Comparison of ENCODE assay signal across 8 cellular contexts in genomic region chr11:63839508-63840355, GRCh38. TPM values are rescaled to one million over a fixed set of nuclear protein-coding genes. Genes with fewer than 3 reads are reported as not detected.
DNase-seq lines count a peak whose midpoint lies in the region; ATAC-seq and TF ChIP-seq lines count a peak whose summit lies in the region.

No MANE protein-coding gene starts in this region.

- H3K9ac ChIP-seq in MM.1S (ENCODE audit: low read length) = peak overlapping the region; percentile 82
- peak overlapping the region; percentile 98 for H3K9ac ChIP-seq in trophoblast cell (ENCODE audit: low read length)

- H3K27ac ChIP-seq in MM.1S (ENCODE audit: low read length) (peak overlapping the region; percentile 1; the same call in 1 of the 2 replicates), foreskin keratinocyte (peak overlapping the region; percentile 47), trophoblast cell (ENCODE audit: low read depth, low read length) (peak overlapping the region; percentile 91)

- peak overlapping the region; percentile 91 for H4K8ac ChIP-seq in trophoblast cell (ENCODE audit: low read depth, low read length)

- peak overlapping the region; percentile 20 for H2BK12ac ChIP-seq in trophoblast cell (ENCODE audit: low read length)

- intact Hi-C loops in Right ventricle myocardium inferior (cut with DNase I) (no loop called here), Right ventricle myocardium superior (cut with DNase I) (loop anchor here (2.0 to 10.0 kb wide), 2 partner anchors 33 to 315 kb away; no protein-coding TSS in a partner anchor)

- H3F3A ChIP-seq in MM.1S (ENCODE audit: insufficient read depth, low read length) = peaks cover 9% of the 10 kb centered on the region

- H2AFZ ChIP-seq in MM.1S (ENCODE audit: low read length) = no peak overlapping the region
- no peak overlapping the region for H2AFZ ChIP-seq in trophoblast cell (ENCODE audit: insufficient read depth, low read length, poor library complexity)

- peak overlapping the region; percentile 91 for H3K14ac ChIP-seq in trophoblast cell (ENCODE audit: low read length)

- H2BK120ac ChIP-seq in trophoblast cell (ENCODE audit: insufficient read depth, low read length, poor library complexity) = peak overlapping the region; percentile 75

- H3K36me3 ChIP-seq in MM.1S (replicated peaks; ENCODE audit: insufficient read depth, low read length) (0 out of 2 replicates have a peak, but pooled peaks cover 2% of the 10 kb centered on the region), trophoblast cell (ENCODE audit: control insufficient read depth in 1 of 2, insufficient read depth in 2 of 2, low read length in 2 of 2) (peaks cover 2% of the 10 kb centered on the region in 2 experiments)

- peak overlapping the region; percentile 75 for H4K12ac ChIP-seq in trophoblast cell (ENCODE audit: low read depth, low read length)

- H3K4me2 ChIP-seq in MM.1S (ENCODE audit: low read depth, low read length) (peak overlapping the region; percentile 75), trophoblast cell (ENCODE audit: low read length) (peak overlapping the region; percentile 92)

- H3K27me3 ChIP-seq in MM.1S (replicated peaks; ENCODE audit: insufficient read depth, low read length) (no peaks in the 10 kb centered on the region), foreskin keratinocyte (no peaks in the 10 kb centered on the region), trophoblast cell (ENCODE audit: insufficient read depth, low read length) (no peaks in the 10 kb centered on the region)

- peaks cover 55% of the 10 kb centered on the region for H3K79me2 ChIP-seq in MM.1S (ENCODE audit: low read length)
- H3K79me2 ChIP-seq in trophoblast cell (ENCODE audit: control insufficient read depth, insufficient read depth, low read length, poor library complexity) = peaks cover 25% of the 10 kb centered on the region

- peaks cover 13% of the 10 kb centered on the region for H3K79me1 ChIP-seq in trophoblast cell (ENCODE audit: low read length)

- H2BK5ac ChIP-seq in trophoblast cell (ENCODE audit: low read depth, low read length, poor library complexity) = peak overlapping the region; percentile 88

- H3K23ac ChIP-seq in trophoblast cell (ENCODE audit: low read length) = no peak overlapping the region

- no peak for ATAC-seq in Right ventricle myocardium inferior
- no peak for ATAC-seq in Right ventricle myocardium superior (ENCODE audit: poor library complexity)
- ATAC-seq in foreskin keratinocyte = no peak
- no peak for ATAC-seq in HG03520 (IDR thresholded peaks at IDR 0.05; ENCODE audit: unreplicated experiment)

- H3K4me1 ChIP-seq in MM.1S (ENCODE audit: low read length) = peaks cover 24% of the 10 kb centered on the region
- peaks cover 22% of the 10 kb centered on the region for H3K4me1 ChIP-seq in foreskin keratinocyte
- H3K4me1 ChIP-seq in trophoblast cell (ENCODE audit: control insufficient read depth in 1 of 2, insufficient read depth in 2 of 2, low read length in 2 of 2) = peaks cover 9 to 23% of the 10 kb centered on the region in 2 experiments

- peak overlapping the region; percentile 86 for H4K91ac ChIP-seq in trophoblast cell (ENCODE audit: low read depth, low read length)

- WGBS in trophoblast cell (ENCODE audit: extremely low coverage, insufficient coverage, insufficient read length) = no CpG with 5 or more reads among the region's 40 CpGs

- DNase-seq in Right ventricle myocardium inferior (ENCODE audit: missing footprints) (peak; percentile 81), Right ventricle myocardium superior (no peak), MM.1S (no peak), foreskin keratinocyte (no peak), trophoblast cell (peak in 1 of 2 donors; percentile 60), GM19240 (ENCODE audit: insufficient read length, low spot score) (no peak)
- DNase-seq in activated T-cell treated with anti-CD3 and anti-CD28 coated beads, Interleukin-2, amount 50 U/mL, for 1 hour = peak; percentile 32

- TF ChIP-seq CTCF in MM.1S (IDR thresholded peaks at IDR 0.05; ENCODE audit: low read length) (no peak), foreskin keratinocyte (conservative IDR thresholded peaks at IDR 0.05) (no peak)

- H3K18ac ChIP-seq in trophoblast cell (ENCODE audit: low read length) = peak overlapping the region; percentile 91

- peak overlapping the region; percentile 38 for H2AK5ac ChIP-seq in trophoblast cell (ENCODE audit: low read length)

- H3K9me3 ChIP-seq in MM.1S (replicated peaks; ENCODE audit: insufficient read depth, low read length) = no peaks in the 10 kb centered on the region
- H3K9me3 ChIP-seq in trophoblast cell (ENCODE audit: insufficient read depth, low read depth, low read length) = no peaks in the 10 kb centered on the region

- H3K4me3 ChIP-seq in MM.1S (ENCODE audit: low read length) (peak overlapping the region; percentile 92), trophoblast cell (ENCODE audit: low read depth, low read length) (peak overlapping the region; percentile 76)

- peak overlapping the region; percentile 99 for H3K4ac ChIP-seq in trophoblast cell (ENCODE audit: low read depth, low read length)

- H3K9me2 ChIP-seq in MM.1S (replicated peaks; ENCODE audit: insufficient read depth, low read length) = no peaks in the 10 kb centered on the region

- peaks cover 5% of the 10 kb centered on the region; the same call in 1 of the 2 replicates for H4K20me1 ChIP-seq in MM.1S (ENCODE audit: insufficient read depth, low read length)

RNA-seq across cellular contexts. Expression of gene MARK2, which starts 0.8 kb away (rescaled TPM):
- total RNA-seq in Right ventricle myocardium inferior = 37.4 TPM
- total RNA-seq in Right ventricle myocardium superior = 35.8 TPM
- total RNA-seq in foreskin keratinocyte = 35.1 and 35.8 TPM in 2 replicates
- polyA plus RNA-seq in foreskin keratinocyte = 14.9 and 17.6 TPM in 2 replicates
- 67.3 and 70.2 TPM in 2 replicates for polyA plus RNA-seq in trophoblast cell (2013)

RNA-seq across cellular contexts. Expression of gene SPINDOC, which starts 26.5 kb away (rescaled TPM):
- total RNA-seq in Right ventricle myocardium inferior (11.9 TPM), Right ventricle myocardium superior (11.3 TPM), foreskin keratinocyte (20.6 and 26.6 TPM in 2 replicates)
- polyA plus RNA-seq in foreskin keratinocyte = 24.4 and 29.0 TPM in 2 replicates
- polyA plus RNA-seq in trophoblast cell (2013) = 47.1 and 48.8 TPM in 2 replicates

Comparison
In these comparisons a context has a peak if more than half of its experiments do, and no peak if none do; other contexts are left out.
1. DNase-seq: peak in Right ventricle myocardium inferior (single experiment) and activated T-cell treated with anti-CD3 and anti-CD28 coated beads, Interleukin-2, amount 50 U/mL, for 1 hour (single experiment); none in Right ventricle myocardium superior (single experiment), MM.1S (single experiment), foreskin keratinocyte (0 of 2) and GM19240 (single experiment).
2. H3K27ac ChIP-seq: peak in every context shown above with its lines; median percentile 91 in trophoblast cell; 47 in foreskin keratinocyte; 1 in MM.1S.